19 cellular contexts compared by ENCODE assay signal in the genomic region with DNA sequence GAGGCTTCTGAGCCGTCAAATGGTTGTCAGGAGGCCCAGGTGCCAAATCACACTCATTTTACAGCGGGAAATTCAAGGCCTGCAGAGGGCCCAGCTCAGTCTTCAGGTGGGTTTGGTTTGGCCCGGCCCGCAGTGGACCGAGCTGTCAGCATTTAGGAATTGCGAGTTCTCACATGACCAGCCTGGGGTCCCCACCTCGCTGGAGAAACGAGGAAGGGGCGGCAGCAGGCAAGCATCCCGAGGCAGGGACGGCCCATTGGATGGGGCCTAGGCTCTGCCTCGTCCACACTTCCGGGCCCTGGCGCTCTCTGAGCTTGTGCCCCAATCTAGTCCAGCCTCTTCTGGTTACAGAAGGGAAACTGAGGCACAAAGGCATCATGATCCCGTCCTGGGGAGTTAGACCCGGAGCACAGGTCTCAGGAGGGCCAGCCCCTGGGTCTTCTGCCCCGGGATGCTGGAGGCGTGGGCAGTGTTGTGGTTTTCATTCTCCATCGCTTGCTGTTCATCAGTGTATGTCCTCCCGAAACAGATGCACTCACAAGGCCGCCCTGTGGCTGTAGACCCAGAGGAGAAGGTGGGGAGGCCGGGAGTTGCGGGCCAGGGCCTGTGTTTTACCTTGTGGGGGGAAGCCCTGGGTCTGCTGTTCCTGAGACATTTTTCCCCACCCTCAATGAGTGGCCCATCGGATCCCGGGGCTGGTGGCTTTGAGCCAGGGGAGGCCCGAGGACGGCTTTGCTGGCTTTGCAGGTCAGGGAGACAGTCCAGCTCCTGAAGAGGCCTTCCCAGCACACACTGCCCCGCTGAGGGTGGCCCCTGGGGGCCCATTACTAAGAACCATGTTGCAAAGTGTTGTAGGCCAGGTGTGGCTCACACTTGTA. TPM values are rescaled to one million over a fixed set of nuclear protein-coding genes. Genes with fewer than 3 reads are reported as not detected.
DNase-seq lines count a peak whose midpoint lies in the region; ATAC-seq and TF ChIP-seq lines count a peak whose summit lies in the region.
"Had no signal": no experiment of that assay in that cellular context is flagged by ENCODE, and none has a peak within 500 bp of the region (broad histone marks: within the 10 kb centered on the region; RNA-seq: fewer than 3 reads in every experiment).

No MANE protein-coding gene starts in this region.

- H4K8ac ChIP-seq in neuronal stem cell (ENCODE audit: low read depth, low read length), result no peak overlapping the region

- ATAC-seq in left ventricle myocardium superior (no peak), HG02938 (IDR thresholded peaks at IDR 0.05; ENCODE audit: unreplicated experiment) (no peak)
- ATAC-seq: T-helper 17 cell had no signal

- intact Hi-C loops in cardiac septum (cut with DNase I) (no loop called here), left ventricle myocardium superior (cut with micrococcal nuclease) (no loop called here)

- DNase-seq in cardiac septum (ENCODE audit: low spot score), result peak; percentile 59
- DNase-seq in left ventricle myocardium superior, result no peak
- peak; percentile 56 for DNase-seq in endodermal cell
- no peak for DNase-seq in neuronal stem cell (ENCODE audit: low spot score)
- DNase-seq in SKM-1 treated with dmso at 0.1 percent for 144 hours (lab: John Stamatoyannopoulos, UW; ENCODE audit: unreplicated experiment), result no peak
- no peak for DNase-seq in iPS-NIHi11 (ENCODE audit: low spot score)
- DNase-seq: hypothalamus; NCI-H1092; NCI-H2081 treated with DMSO at 0.1 percent for 48 hours; NCI-H524 treated with DMSO at 0.1 percent for 48 hours; stimulated activated CD4-positive, alpha-beta T cell treated with anti-CD3 and anti-CD28 coated beads, Interleukin-2, amount 100 ng/mL, for 48 hours had no signal

- H3K9me3 Mint-ChIP-seq in endodermal cell, result no peaks in the 10 kb centered on the region

- 90 to 98% methylated on average over 17 to 28 of the region's 28 CpGs for WGBS in endodermal cell (ENCODE audit: insufficient coverage in 1 of 2, insufficient read length in 1 of 2), 2 experiments
- no CpG with 5 or more reads among the region's 28 CpGs for WGBS in neuronal stem cell (ENCODE audit: extremely low coverage in 2 of 2, insufficient read length in 2 of 2, insufficient replicate concordance in 1 of 2), 2 donors

- no peaks in the 10 kb centered on the region for H3K9me3 ChIP-seq in endodermal cell (ENCODE audit: control insufficient read depth, low read length)
- H3K9me3 ChIP-seq in neuronal stem cell (replicated peaks in 1 of 2; ENCODE audit: control insufficient read depth in 2 of 2, insufficient read depth in 1 of 2, low read depth in 1 of 2, low read length in 2 of 2), result no peaks in the 10 kb centered on the region

- no peaks in the 10 kb centered on the region for H3K36me3 Mint-ChIP-seq in endodermal cell (ENCODE audit: low read depth)
- H3K36me3 Mint-ChIP-seq: brain had no signal

- H3K4me2 ChIP-seq in neuronal stem cell (ENCODE audit: insufficient read depth, low read length, poor library complexity, severe bottlenecking), result no peak overlapping the region

- no peak overlapping the region for H3K9ac ChIP-seq in endodermal cell (ENCODE audit: extremely low read depth, low read length, poor library complexity, severe bottlenecking)
- no peak overlapping the region for H3K9ac ChIP-seq in neuronal stem cell (ENCODE audit: low read depth, low read length, poor library complexity)

- H3K4me1 Mint-ChIP-seq in endodermal cell, result peaks cover 22% of the 10 kb centered on the region

- H3K36me3 ChIP-seq in endodermal cell (ENCODE audit: control insufficient read depth, insufficient read depth, low read length) (no peaks in the 10 kb centered on the region), neuronal stem cell (replicated peaks in 1 of 2; ENCODE audit: control insufficient read depth in 2 of 2, insufficient read depth in 2 of 2, low read length in 2 of 2) (no peaks in the 10 kb centered on the region)

- H4K91ac ChIP-seq in neuronal stem cell (ENCODE audit: low read depth, low read length, poor library complexity), result no peak overlapping the region

- peak overlapping the region; percentile 52 for H2BK15ac ChIP-seq in neuronal stem cell (ENCODE audit: low read length)

- H3K27ac Mint-ChIP-seq in endodermal cell, result no peak overlapping the region
- H3K27ac Mint-ChIP-seq: T-helper 17 cell had no signal

- peaks cover 2% of the 10 kb centered on the region for H3K79me1 ChIP-seq in neuronal stem cell (ENCODE audit: low read depth, low read length)

- no peak overlapping the region for H2AFZ ChIP-seq in neuronal stem cell (ENCODE audit: low read length)

- peaks cover under 1% of the 10 kb centered on the region for H3K27me3 Mint-ChIP-seq in endodermal cell (ENCODE audit: insufficient read depth)

- no peak overlapping the region for H3K4me3 Mint-ChIP-seq in endodermal cell
- H3K4me3 Mint-ChIP-seq: brain, T-helper 17 cell had no signal

- peak overlapping the region; percentile 56 for H2AK5ac ChIP-seq in neuronal stem cell (ENCODE audit: low read depth, low read length)

- no peak overlapping the region for H3K23ac ChIP-seq in neuronal stem cell (ENCODE audit: low read depth, low read length, poor library complexity)

- H3K4me1 ChIP-seq in endodermal cell (ENCODE audit: control insufficient read depth, insufficient read depth, low read length), result no peaks in the 10 kb centered on the region
- peaks cover 0 to 18% of the 10 kb centered on the region in 2 donors for H3K4me1 ChIP-seq in neuronal stem cell (ENCODE audit: control insufficient read depth in 2 of 2, insufficient read depth in 1 of 2, low read depth in 1 of 2, low read length in 2 of 2)

- H3K14ac ChIP-seq in neuronal stem cell (ENCODE audit: low read length), result no peak overlapping the region

- H2BK5ac ChIP-seq in neuronal stem cell (ENCODE audit: low read length), result no peak overlapping the region

- no peak overlapping the region for H2BK12ac ChIP-seq in neuronal stem cell (ENCODE audit: low read length)

- H3K4me3 ChIP-seq in endodermal cell (ENCODE audit: low read length) (no peak overlapping the region), neuronal stem cell (ENCODE audit: low read length in 2 of 2) (no peak overlapping the region)

- peak overlapping the region; percentile 36 for H3K18ac ChIP-seq in neuronal stem cell (ENCODE audit: low read length)

- TF ChIP-seq CTCF in endodermal cell (conservative IDR thresholded peaks at IDR 0.05), result no peak

- H3K27ac ChIP-seq in endodermal cell (ENCODE audit: low read depth, low read length) (no peak overlapping the region), neuronal stem cell (replicated peaks; ENCODE audit: low read length) (no peak overlapping the region)
- H3K27ac ChIP-seq: VCaP had no signal

- peak overlapping the region; percentile 30 for H2BK120ac ChIP-seq in neuronal stem cell (ENCODE audit: low read depth, low read length)

- no peaks in the 10 kb centered on the region for H3K27me3 ChIP-seq in endodermal cell (ENCODE audit: control insufficient read depth, insufficient read depth, low read length, poor library complexity, severe bottlenecking)
- no peaks in the 10 kb centered on the region for H3K27me3 ChIP-seq in neuronal stem cell (ENCODE audit: control insufficient read depth in 3 of 3, insufficient read depth in 3 of 3, low read depth in 1 of 3, low read length in 3 of 3)

- no peak overlapping the region for H3K4ac ChIP-seq in neuronal stem cell (ENCODE audit: low read length)

RNA-seq across cellular contexts. Expression of gene PSAPL1, which starts 8.9 kb away (rescaled TPM):
- total RNA-seq in cardiac septum, result not detected
- total RNA-seq in left ventricle myocardium superior, result not detected
- under 1 TPM; 0.13 to 0.24 TPM for total RNA-seq in endodermal cell
- not detected for polyA plus RNA-seq in endodermal cell (2013, experiment 1 of 2)
- polyA plus RNA-seq in endodermal cell (2013, experiment 2 of 2), result not detected
- polyA plus RNA-seq in neuronal stem cell (2013, experiment 1 of 2), result 0.01 TPM
- not detected for polyA plus RNA-seq in neuronal stem cell (2013, experiment 2 of 2)
- total RNA-seq: endothelial cell of umbilical vein, fibroblast of villous mesenchyme, mucosa of gallbladder, skeletal muscle tissue, T-helper 17 cell had no signal
- polyA plus RNA-seq: endothelial cell of umbilical vein had no signal

Comparison
In these comparisons a context has a peak if more than half of its experiments do, and no peak if none do; other contexts are left out.
1. DNase-seq: peak in cardiac septum (single experiment) and endodermal cell (single experiment); none in left ventricle myocardium superior (single experiment), neuronal stem cell (single experiment), SKM-1 treated with dmso at 0.1 percent for 144 hours (single experiment) and iPS-NIHi11 (single experiment).